In the genomic region with DNA sequence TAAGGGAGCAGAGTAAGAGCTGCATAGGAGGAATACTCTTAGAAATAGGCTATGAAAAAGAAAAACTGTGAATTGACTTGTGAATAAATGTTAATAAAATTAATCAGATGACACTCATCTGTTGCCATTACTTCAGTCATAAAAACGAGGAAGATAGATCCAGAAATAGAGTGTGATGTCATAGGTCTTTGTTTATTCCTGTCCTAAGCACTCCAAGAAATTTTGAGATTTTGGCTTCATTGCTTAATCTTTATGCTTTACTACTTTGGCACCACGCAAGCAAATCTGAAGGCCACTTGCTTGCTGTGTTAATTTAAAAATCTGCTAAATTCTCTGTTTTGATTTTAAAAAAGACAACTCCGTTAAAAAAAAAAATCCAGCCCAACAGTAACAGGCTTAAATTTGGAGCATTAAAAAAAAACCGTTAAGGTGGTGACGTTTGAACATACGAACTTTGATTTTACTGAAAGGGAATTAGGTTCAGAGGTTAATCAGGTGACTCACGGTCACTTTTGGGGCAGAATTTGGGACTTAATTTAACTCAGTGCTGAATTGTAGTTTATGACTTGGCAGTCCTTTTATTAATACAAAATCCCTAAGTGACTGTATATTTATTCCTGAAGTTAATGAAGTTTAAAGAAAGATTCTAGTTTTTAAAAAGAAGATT, we compare ENCODE assay signal across 9 cellular contexts. TPM values are rescaled to one million over a fixed set of nuclear protein-coding genes. Genes with fewer than 3 reads are reported as not detected.
DNase-seq lines count a peak whose midpoint lies in the region; ATAC-seq, FAIRE-seq and TF ChIP-seq lines count a peak whose summit lies in the region.
"Had no signal": no experiment of that assay in that cellular context is flagged by ENCODE, and none has a peak within 500 bp of the region (broad histone marks: within the 10 kb centered on the region; RNA-seq: fewer than 3 reads in every experiment).

No MANE protein-coding gene starts in this region.

- H3K4me1 ChIP-seq in left ventricle myocardium inferior (peaks cover 70% of the 10 kb centered on the region), GM12878 (ENCODE audit: control insufficient read depth, insufficient read depth, low read length) (peaks cover 4% of the 10 kb centered on the region; the same call in 1 of the 2 replicates), upper lobe of left lung (peaks cover 25 to 36% (median 33%) of the 10 kb centered on the region in 4 donors)

- DNase-seq in left ventricle myocardium inferior (no peak), left ventricle myocardium superior (no peak), GM12878 (ENCODE audit: low read depth, low spot score) (no peak), upper lobe of left lung (no peak), NOMO-1 treated with DMSO at 0.1 percent for 48 hours (lab: John Stamatoyannopoulos, UW; ENCODE audit: unreplicated experiment) (no peak), NCI-H2081 treated with DMSO at 0.1 percent for 48 hours (lab: John Stamatoyannopoulos, UW) (no peak)
- no peak for DNase-seq in effector CD4-positive, alpha-beta T cell
- DNase-seq: activated CD4-positive, alpha-beta T cell treated with anti-CD3 and anti-CD28 coated beads for 1 hour had no signal

- no peak overlapping the region for H3K4me2 ChIP-seq in GM12878 (ENCODE audit: control insufficient read depth, insufficient read depth)

- RAD21 ChIA-PET in GM12878 (lab: Charles Lee; ENCODE audit: unreplicated experiment) = no interaction called here

- H3K9ac ChIP-seq in GM12878 (ENCODE audit: control insufficient read depth, insufficient read depth, low read length) = no peak overlapping the region

- H3K36me3 ChIP-seq in left ventricle myocardium inferior (peaks cover 31% of the 10 kb centered on the region), GM12878 (ENCODE audit: control insufficient read depth in 2 of 2, insufficient read depth in 2 of 2, low read length in 1 of 2) (peaks cover 0 to 10% of the 10 kb centered on the region in 2 experiments; a peak in 1 of 4 replicates), upper lobe of left lung (peaks cover 12 to 32% (median 18%) of the 10 kb centered on the region in 4 donors)

- in situ Hi-C loops in GM12878 (cut with MboI) = loop anchor here (5.0 kb wide), 1 partner anchor 246 kb away; a partner anchor contains a TSS

- no peak overlapping the region for H2AFZ ChIP-seq in GM12878 (ENCODE audit: control insufficient read depth, low read depth, low read length)

- FAIRE-seq in GM12878 (lab: Jason Lieb, UNC) = no peak

- no peak for TF ChIP-seq CTCF in left ventricle myocardium inferior (IDR thresholded peaks at IDR 0.05; ENCODE audit: borderline replicate concordance)
- no peak for TF ChIP-seq CTCF in GM12878 (IDR thresholded peaks at IDR 0.05 in 2 of 3, conservative IDR thresholded peaks at IDR 0.05 in 1 of 3; ENCODE audit: control insufficient read depth in 2 of 3, extremely low read depth in 1 of 3, insufficient read depth in 1 of 3, low read depth in 3 of 3, low read length in 3 of 3)
- TF ChIP-seq CTCF in upper lobe of left lung (IDR thresholded peaks at IDR 0.05) = no peak

- no peaks in the 10 kb centered on the region for H4K20me1 ChIP-seq in GM12878 (ENCODE audit: control insufficient read depth, insufficient read depth)

- H3K4me3 ChIP-seq in left ventricle myocardium inferior = peak overlapping the region; percentile 94
- H3K4me3 ChIP-seq in GM12878 = peak overlapping the region; percentile 95; the same call in 1 of the 2 replicates
- peak overlapping the region in 1 of 4 donors; percentile 77 for H3K4me3 ChIP-seq in upper lobe of left lung

- no peak for TF ChIP-seq RAD21 in GM12878 (IDR thresholded peaks at IDR 0.05; ENCODE audit: insufficient read depth, low read depth, low read length)

- intact Hi-C loops in left ventricle myocardium inferior (cut with micrococcal nuclease) (loop anchor here (5.0 kb wide), 1 partner anchor 41 kb away; no protein-coding TSS in a partner anchor), left ventricle myocardium superior (cut with micrococcal nuclease) (loop anchor here (2.0 kb wide), 1 partner anchor 27 kb away; a partner anchor contains a TSS), GM12878 (cut with micrococcal nuclease; ENCODE audit: unreplicated experiment) (loop anchor here (5.0 to 10.0 kb wide), 3 partner anchors 319 to 899 kb away; a partner anchor contains a TSS)

- SMC1A ChIA-PET in GM12878 (lab: Charles Lee; ENCODE audit: uncharacterized antibody, unreplicated experiment) = interaction anchor here (1.0 to 3.0 kb wide), 4 partner anchors 8 to 398 kb away, joined by 3 to 12 read pairs (median 8); no protein-coding TSS in a partner anchor

- H3K79me2 ChIP-seq in GM12878 (ENCODE audit: control insufficient read depth, insufficient read depth, low read length) = peaks cover 43% of the 10 kb centered on the region

- H3K27ac ChIP-seq in left ventricle myocardium inferior (replicated peaks) (peak overlapping the region; percentile 98), GM12878 (ENCODE audit: control insufficient read depth, insufficient read depth) (no peak overlapping the region), layer of hippocampus (ENCODE audit: low read depth, low read length) (peak overlapping the region; percentile 1), upper lobe of left lung (peak overlapping the region; percentile 16 to 100 (median 66))

- TF ChIP-seq POLR2A in GM12878 (IDR thresholded peaks at IDR 0.05; ENCODE audit: low read depth, low read length) (no peak), upper lobe of left lung (IDR thresholded peaks at IDR 0.05) (no peak)

- no peak for ATAC-seq in left ventricle myocardium superior
- ATAC-seq in GM12878 = no peak
- no peak for ATAC-seq in upper lobe of left lung (ENCODE audit: low FRiP score in 2 of 2)

- WGBS in GM12878 (ENCODE audit: insufficient coverage, insufficient replicate concordance, low lambda C conversion rate, missing lambda C conversion rate) = 52% methylated on average over 7 of the region's 7 CpGs
- WGBS in upper lobe of left lung, 2 donors = 43 to 53% methylated on average over 7 of the region's 7 CpGs

- CTCF ChIA-PET in GM12878 (lab: Yijun Ruan, JAX) = interaction anchor here (0.9 to 1.1 kb wide), 2 partner anchors 8 to 31 kb away, joined by 3 to 4 read pairs; no protein-coding TSS in a partner anchor

- TF ChIP-seq EP300 in GM12878 (IDR thresholded peaks at IDR 0.05; ENCODE audit: borderline replicate concordance in 1 of 2, control insufficient read depth in 1 of 2, low read depth in 2 of 2, low read length in 2 of 2) (no peak), upper lobe of left lung (IDR thresholded peaks at IDR 0.05) (no peak)

- H3K27me3 ChIP-seq in left ventricle myocardium inferior (ENCODE audit: low read depth) = no peaks in the 10 kb centered on the region
- H3K27me3 ChIP-seq in GM12878 (replicated peaks in 1 of 2; ENCODE audit: control insufficient read depth in 2 of 2, insufficient read depth in 2 of 2, low read length in 1 of 2) = no peaks in the 10 kb centered on the region
- no peaks in the 10 kb centered on the region for H3K27me3 ChIP-seq in layer of hippocampus (ENCODE audit: control insufficient read depth, insufficient read depth, low read length)
- H3K27me3 ChIP-seq in upper lobe of left lung = no peaks in the 10 kb centered on the region

- POLR2A ChIA-PET in GM12878 (lab: Charles Lee) = no interaction called here

- BruUV-seq in GM12878 (replicated peaks; lab: Mats Ljungman, UMichigan) = no TSS peak

- H3K9me3 ChIP-seq in left ventricle myocardium inferior (replicated peaks) (no peaks in the 10 kb centered on the region), GM12878 (replicated peaks; ENCODE audit: control insufficient read depth, insufficient read depth, low read length) (no peaks in the 10 kb centered on the region), upper lobe of left lung (no peaks in the 10 kb centered on the region)

RNA-seq across cellular contexts. Expression of a gene that starts 3.4 kb away (rescaled TPM):
- total RNA-seq in left ventricle myocardium inferior (24.6 TPM), left ventricle myocardium superior (20.6 TPM), GM12878 (2014; rRNA removed) (21.7 and 26.2 TPM in 2 replicates), GM12878 (2014; rRNA removed; fragmentation: Illumina TruSeq; extraction: Trizol) (19.7 and 21.9 TPM in 2 replicates), GM12878 (2021) (20.0 and 20.1 TPM in 2 replicates), upper lobe of left lung (10 to 100 TPM; 28.8 to 95.3 (median 49.2) TPM)
- 67.1 and 76.4 TPM in 2 replicates for total RNA-seq in GM12878 (2013; cell fraction: nucleolus; rRNA removed)
- 8.8 TPM for polyA plus RNA-seq in GM12878 (2011; ENCODE audit: low read depth)
- polyA plus RNA-seq in GM12878 (2011; rRNA removed) (31.1 and 47.8 TPM in 2 replicates), GM12878 (2014; fragmentation: Illumina TruSeq; extraction: Trizol) (16.8 and 17.5 TPM in 2 replicates), GM12878 (2014; fragmentation: Nextera tagmentation; extraction: Ambion mirVana) (10 to 100 TPM in 1 of 2 experiments, 1 to 10 TPM in 1; 9.6 to 12.0 TPM), GM12878 (2014; rRNA removed) (18.6 and 18.7 TPM in 2 replicates), GM12878 (2016; fragmentation: Nextera tagmentation; extraction: Ambion mirVana) (10 to 100 TPM; 25.2 to 25.4 TPM)
- 9.4 and 10.3 TPM in 2 replicates for polyA plus RNA-seq in GM12878 (2011; cell fraction: cytosol; rRNA removed)
- 35.5 and 39.5 TPM in 2 replicates for polyA plus RNA-seq in GM12878 (2011; cell fraction: nucleus; rRNA removed)
- polyA plus RNA-seq in GM12878 (2012) = 19.1 and 25.5 TPM in 2 replicates
- 18.9 and 25.7 TPM in 2 replicates for polyA minus RNA-seq in GM12878 (2011; rRNA and poly(A)+ RNA removed)
- polyA minus RNA-seq in GM12878 (2011; cell fraction: cytosol; rRNA and poly(A)+ RNA removed) = 6.7 and 13.1 TPM in 2 replicates
- polyA minus RNA-seq in GM12878 (2011; cell fraction: nucleus; rRNA and poly(A)+ RNA removed) = 40.0 and 55.1 TPM in 2 replicates

RNA-seq across cellular contexts. Expression of a gene that starts 27.2 kb away (rescaled TPM):
- total RNA-seq in left ventricle myocardium inferior (3.5 TPM), left ventricle myocardium superior (1.4 TPM), GM12878 (2014; rRNA removed) (0.11 and 0.17 TPM in 2 replicates), GM12878 (2014; rRNA removed; fragmentation: Illumina TruSeq; extraction: Trizol) (0.27 and 0.32 TPM in 2 replicates), GM12878 (2021) (0.18 and 0.21 TPM in 2 replicates), upper lobe of left lung (10 to 100 TPM in 2 of 6 donors, 1 to 10 TPM in 4; 1.5 to 17.8 (median 2.3) TPM)
- total RNA-seq in GM12878 (2013; cell fraction: nucleolus; rRNA removed) = 0.44 and 0.86 TPM in 2 replicates
- polyA plus RNA-seq in GM12878 (2011; ENCODE audit: low read depth) = 0.31 TPM
- polyA plus RNA-seq in GM12878 (2011; rRNA removed) (0.67 and 1.1 TPM in 2 replicates), GM12878 (2014; fragmentation: Illumina TruSeq; extraction: Trizol) (0.26 TPM in 1 of 2 replicates, not detected in the other), GM12878 (2014; fragmentation: Nextera tagmentation; extraction: Ambion mirVana) (under 1 TPM; 0.11 to 0.23 TPM), GM12878 (2014; rRNA removed) (0.47 and 0.63 TPM in 2 replicates), GM12878 (2016; fragmentation: Nextera tagmentation; extraction: Ambion mirVana) (under 1 TPM; 0.33 to 0.66 TPM)
- polyA plus RNA-seq in GM12878 (2011; cell fraction: cytosol; rRNA removed) = 0.08 and 0.28 TPM in 2 replicates
- polyA plus RNA-seq in GM12878 (2011; cell fraction: nucleus; rRNA removed) = 1.1 and 1.2 TPM in 2 replicates
- 0.42 and 0.55 TPM in 2 replicates for polyA plus RNA-seq in GM12878 (2012)
- polyA minus RNA-seq in GM12878 (2011; rRNA and poly(A)+ RNA removed) = not detected in 2 replicates
- not detected in 2 replicates for polyA minus RNA-seq in GM12878 (2011; cell fraction: cytosol; rRNA and poly(A)+ RNA removed)
- 0.48 and 0.96 TPM in 2 replicates for polyA minus RNA-seq in GM12878 (2011; cell fraction: nucleus; rRNA and poly(A)+ RNA removed)
